Comparison of ENCODE assay signal across 18 cellular contexts in genomic region chr14:51677738-51678137, GRCh38. TPM values are rescaled to one million over a fixed set of nuclear protein-coding genes. Genes with fewer than 3 reads are reported as not detected.
DNase-seq lines count a peak whose midpoint lies in the region; ATAC-seq, FAIRE-seq and TF ChIP-seq lines count a peak whose summit lies in the region.
"Had no signal": no experiment of that assay in that cellular context is flagged by ENCODE, and none has a peak within 500 bp of the region (broad histone marks: within the 10 kb centered on the region; RNA-seq: fewer than 3 reads in every experiment).

No MANE protein-coding gene starts in this region.

- intact Hi-C loops in breast epithelium (cut with DNase I; ENCODE audit: low total_unique reads): no loop called here

- DNase-seq in AG04450 (ENCODE audit: low read depth, low spot score) (no peak), HTR-8/SVneo (ENCODE audit: insufficient read length, low spot score) (no peak), breast epithelium (ENCODE audit: low spot score in 2 of 2) (no peak), osteoblast (ENCODE audit: insufficient read length, low spot score, missing footprints) (no peak), cerebellum (ENCODE audit: low spot score) (no peak), NCI-H1417 (lab: John Stamatoyannopoulos, UW) (no peak), iPS-NIHi7 (ENCODE audit: extremely low spot score) (no peak)
- DNase-seq: activated effector memory CD4-positive, alpha-beta T cell treated with Interleukin-2 at 50 U/mL for 16 hours; aorta; COR-L47; NCI-H187 treated with DMSO at 0.1 percent for 48 hours; right lobe of liver; SHP77; stimulated activated CD4-positive, alpha-beta T cell treated with anti-CD3 and anti-CD28 coated beads, Interleukin-2, amount 100 ng/mL, for 24 hours had no signal

- no peak overlapping the region for H3K27ac Mint-ChIP-seq in stimulated activated memory B cell treated with anti-CD40 and anti-IgM and Interleukin-4, amounts not matched to agents 10 μg/mL and 1 μg/mL and 100 μg/mL, for 72 hours
- H3K27ac Mint-ChIP-seq: B cell had no signal

- H3K27me3 Mint-ChIP-seq in stimulated activated memory B cell treated with anti-CD40 and anti-IgM and Interleukin-4, amounts not matched to agents 10 μg/mL and 1 μg/mL and 100 μg/mL, for 72 hours: peaks cover 23% of the 10 kb centered on the region

- H3K27ac ChIP-seq in AG04450 (ENCODE audit: low read depth, low read length) (peak overlapping the region; percentile 47), breast epithelium (peak overlapping the region; percentile 70 to 76), osteoblast (ENCODE audit: low read depth, low read length) (peak overlapping the region; percentile 81)
- H3K27ac ChIP-seq: right lobe of liver had no signal

- peaks cover 99% of the 10 kb centered on the region for H3K79me2 ChIP-seq in osteoblast (ENCODE audit: insufficient read depth, low read length)

- peak overlapping the region; percentile 32 for H3K4me2 ChIP-seq in osteoblast (ENCODE audit: insufficient read depth, low read length)

- CTCF ChIA-PET in AG04450 (lab: Charles Lee): no interaction called here

- H3K4me3 ChIP-seq in AG04450 (ENCODE audit: low read depth, low read length) (no peak overlapping the region), breast epithelium (peak overlapping the region in 1 of 3 donors; percentile 30), osteoblast (ENCODE audit: insufficient read depth, low read length) (no peak overlapping the region)
- H3K4me3 ChIP-seq: right lobe of liver, suprapubic skin had no signal

- TF ChIP-seq CTCF in AG04450 (IDR thresholded peaks at IDR 0.05; ENCODE audit: low read depth, low read length) (no peak), breast epithelium (IDR thresholded peaks at IDR 0.05) (no peak), osteoblast (IDR thresholded peaks at IDR 0.05; ENCODE audit: extremely low read depth, low read depth, low read length) (no peak)

- H3K36me3 Mint-ChIP-seq in stimulated activated memory B cell treated with anti-CD40 and anti-IgM and Interleukin-4, amounts not matched to agents 10 μg/mL and 1 μg/mL and 100 μg/mL, for 72 hours: no peaks in the 10 kb centered on the region

- H3K27me3 ChIP-seq in AG04450 (ENCODE audit: control insufficient read depth, insufficient read depth, low read length) (no peaks in the 10 kb centered on the region), breast epithelium (no peaks in the 10 kb centered on the region), osteoblast (ENCODE audit: insufficient read depth, low read length) (no peaks in the 10 kb centered on the region)
- H3K27me3 ChIP-seq: right lobe of liver, suprapubic skin had no signal

- H4K20me1 ChIP-seq in osteoblast (ENCODE audit: insufficient read depth, low read length): peaks cover 79% of the 10 kb centered on the region

- no peaks in the 10 kb centered on the region for H3K4me1 Mint-ChIP-seq in stimulated activated memory B cell treated with anti-CD40 and anti-IgM and Interleukin-4, amounts not matched to agents 10 μg/mL and 1 μg/mL and 100 μg/mL, for 72 hours
- H3K4me1 Mint-ChIP-seq: B cell had no signal

- peak; percentile 51 for FAIRE-seq in HTR-8/SVneo (lab: Jason Lieb, UNC)
- FAIRE-seq: colon had no signal

- H2AFZ ChIP-seq in osteoblast (ENCODE audit: low read length): no peak overlapping the region

- H3K9me3 Mint-ChIP-seq in stimulated activated memory B cell treated with anti-CD40 and anti-IgM and Interleukin-4, amounts not matched to agents 10 μg/mL and 1 μg/mL and 100 μg/mL, for 72 hours: no peaks in the 10 kb centered on the region

- H3K4me3 Mint-ChIP-seq in stimulated activated memory B cell treated with anti-CD40 and anti-IgM and Interleukin-4, amounts not matched to agents 10 μg/mL and 1 μg/mL and 100 μg/mL, for 72 hours: no peak overlapping the region
- H3K4me3 Mint-ChIP-seq: B cell had no signal

- TF ChIP-seq POLR2A in breast epithelium (IDR thresholded peaks at IDR 0.05): no peak

- H3K4me1 ChIP-seq in breast epithelium: peaks cover 0 to 5% of the 10 kb centered on the region in 2 donors
- H3K4me1 ChIP-seq in osteoblast (ENCODE audit: insufficient read depth, low read length): peaks cover 99% of the 10 kb centered on the region

- no peaks in the 10 kb centered on the region for H3K36me3 ChIP-seq in breast epithelium
- peaks cover 28% of the 10 kb centered on the region for H3K36me3 ChIP-seq in osteoblast (ENCODE audit: insufficient read depth, low read length)
- H3K36me3 ChIP-seq: right lobe of liver, suprapubic skin had no signal

- no peak for ATAC-seq in stimulated activated memory B cell treated with anti-CD40 and anti-IgM and Interleukin-4, amounts not matched to agents 10 μg/mL and 1 μg/mL and 100 μg/mL, for 72 hours
- ATAC-seq: right lobe of liver had no signal

- POLR2A ChIA-PET in AG04450 (lab: Yijun Ruan, JAX): no interaction called here

- H3K9me3 ChIP-seq in AG04450 (ENCODE audit: control insufficient read depth, insufficient read depth, low read length) (no peaks in the 10 kb centered on the region), breast epithelium (no peaks in the 10 kb centered on the region), osteoblast (ENCODE audit: low read depth, low read length) (no peaks in the 10 kb centered on the region)
- H3K9me3 ChIP-seq: right lobe of liver, suprapubic skin had no signal

RNA-seq across cellular contexts. Expression of gene FRMD6, which starts 26.0 kb away (rescaled TPM):
- 183 and 221 TPM in 2 replicates for polyA plus RNA-seq in AG04450 (2011; rRNA removed)
- 280 and 314 TPM in 2 replicates for polyA minus RNA-seq in AG04450 (2011; rRNA and poly(A)+ RNA removed)
- 100 to 1,000 TPM in 1 of 3 donors, 10 to 100 TPM in 2; 14.6 to 111 (median 80.3) TPM for total RNA-seq in breast epithelium
- total RNA-seq in osteoblast: 584 and 701 TPM in 2 replicates
- 23.7 TPM for total RNA-seq in cerebellum
